Comparison of ENCODE assay signal across 13 cellular contexts in the genomic region with DNA sequence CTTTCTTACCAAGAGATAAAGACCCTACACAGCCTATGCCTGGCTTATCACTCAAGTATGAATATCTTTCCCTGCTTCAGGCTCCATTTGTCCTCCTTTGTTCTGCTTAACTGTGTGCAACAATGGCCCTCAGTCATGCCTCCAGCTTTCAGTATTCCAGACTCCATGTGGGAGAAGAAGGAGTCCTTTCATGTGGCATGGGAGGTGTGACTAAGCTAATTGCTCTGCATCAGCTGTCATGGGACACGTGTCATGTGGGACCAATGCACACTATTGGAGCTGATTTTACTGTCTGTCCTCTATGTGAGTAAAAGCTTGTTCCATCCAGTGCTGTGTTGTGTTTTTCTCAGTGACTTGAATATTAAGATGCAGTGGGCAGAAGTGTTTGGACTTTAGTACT.
"Had no signal": no experiment of that assay in that cellular context is flagged by ENCODE, and none has a peak within 500 bp of the region (broad histone marks: within the 10 kb centered on the region; RNA-seq: fewer than 3 reads in every experiment).

No MANE protein-coding gene starts in this region.

- ATAC-seq: left colon; natural killer cell; stimulated activated naive CD8-positive, alpha-beta T cell treated with anti-CD3 and anti-CD28 coated beads, Interleukin-15, amount 100 ng/mL, for 72 hours had no signal

- H3K36me3 ChIP-seq: thoracic aorta had no signal

- FAIRE-seq: urothelium cell line had no signal

- H3K9me3 ChIP-seq: thoracic aorta had no signal

- H3K4me3 ChIP-seq: skin epidermis, thoracic aorta had no signal

- H3K27ac ChIP-seq: skin epidermis, thoracic aorta had no signal

- DNase-seq: activated CD4-positive, alpha-beta T cell treated with anti-CD3 and anti-CD28 coated beads, Interleukin-2, amount 10 ng/mL, durations not matched to agents 24 days and 14 days; activated naive CD4-positive, alpha-beta T cell; aorta; effector CD4-positive, alpha-beta T cell; immature natural killer cell; left colon; natural killer cell; stimulated activated CD4-positive, alpha-beta T cell treated with anti-CD3 and anti-CD28 coated beads, Interleukin-4, amount 100 ng/mL, for 4 hours; stimulated activated naive CD8-positive, alpha-beta T cell treated with anti-CD3 and anti-CD28 coated beads, Interleukin-15, amount 100 ng/mL, for 72 hours; T-helper 9 cell had no signal
